Comparison of ENCODE assay signal across 9 cellular contexts in the genomic region with DNA sequence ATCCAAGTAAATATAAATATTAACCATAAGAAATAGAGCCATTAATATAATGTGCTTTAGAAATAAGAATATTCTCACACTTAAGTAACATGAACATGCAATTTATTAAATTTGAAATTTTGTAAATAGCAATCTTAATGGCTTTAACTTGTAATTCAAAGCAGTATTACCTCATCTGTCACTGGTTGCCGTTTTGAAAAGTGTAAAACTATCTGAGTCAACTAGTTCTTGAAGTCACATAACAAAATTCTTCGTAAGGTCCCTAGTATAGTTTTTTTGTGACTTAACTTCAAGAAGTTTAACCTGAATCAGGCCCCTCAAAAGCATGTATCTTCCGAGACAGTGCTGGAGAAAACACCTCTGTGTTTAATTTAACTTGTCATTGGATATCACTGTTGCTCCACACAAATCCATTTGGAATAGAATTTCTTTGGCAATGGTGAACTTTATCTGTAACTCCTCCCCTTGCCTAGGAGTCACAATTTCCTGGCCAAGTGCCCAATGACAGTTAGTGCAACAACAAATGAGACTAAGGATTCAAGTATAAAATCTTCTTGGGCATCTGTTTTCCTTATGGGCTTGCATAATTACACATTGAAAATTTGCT. TPM values are rescaled to one million over a fixed set of nuclear protein-coding genes. Genes with fewer than 3 reads are reported as not detected.
DNase-seq lines count a peak whose midpoint lies in the region; ATAC-seq and TF ChIP-seq lines count a peak whose summit lies in the region.
"Had no signal": no experiment of that assay in that cellular context is flagged by ENCODE, and none has a peak within 500 bp of the region (broad histone marks: within the 10 kb centered on the region; RNA-seq: fewer than 3 reads in every experiment).

No MANE protein-coding gene starts in this region.

- WGBS in body of pancreas, 2 donors = 26 to 31% methylated on average over 3 of the region's 3 CpGs

- peaks cover 0 to 1% of the 10 kb centered on the region in 2 donors for H3K36me3 ChIP-seq in body of pancreas (replicated peaks in 1 of 2; ENCODE audit: insufficient read depth in 1 of 2, low read depth in 2 of 2)
- H3K36me3 ChIP-seq in vagina = peaks cover 0 to 1% of the 10 kb centered on the region in 2 donors

- peaks cover 23% of the 10 kb centered on the region for H3K4me1 ChIP-seq in body of pancreas
- H3K4me1 ChIP-seq in vagina = peaks cover 48% of the 10 kb centered on the region

- peaks cover 8% of the 10 kb centered on the region for H3K4me1 Mint-ChIP-seq in activated naive CD4-positive, alpha-beta T cell treated with anti-CD3 and anti-CD28 coated beads for 36 hours (ENCODE audit: low read depth)
- no peaks in the 10 kb centered on the region for H3K4me1 Mint-ChIP-seq in activated naive CD4-positive, alpha-beta T cell treated with anti-CD3 and anti-CD28 coated beads, Interleukin-2, amount 10 ng/mL, durations not matched to agents 7 days and 5 days

- no peaks in the 10 kb centered on the region for H3K27me3 Mint-ChIP-seq in activated naive CD4-positive, alpha-beta T cell treated with anti-CD3 and anti-CD28 coated beads for 36 hours (ENCODE audit: low read depth)
- no peaks in the 10 kb centered on the region for H3K27me3 Mint-ChIP-seq in activated naive CD4-positive, alpha-beta T cell treated with anti-CD3 and anti-CD28 coated beads, Interleukin-2, amount 10 ng/mL, durations not matched to agents 7 days and 5 days

- H3K27me3 ChIP-seq in body of pancreas (no peaks in the 10 kb centered on the region), vagina (no peaks in the 10 kb centered on the region)

- H3K27ac ChIP-seq in body of pancreas (peak overlapping the region in 3 of 4 donors; percentile 20 to 58 (median 28)), vagina (peak overlapping the region; percentile 1)

- no peaks in the 10 kb centered on the region for H3K9me3 ChIP-seq in body of pancreas
- no peaks in the 10 kb centered on the region for H3K9me3 ChIP-seq in vagina

- peaks cover 5% of the 10 kb centered on the region for H3K36me3 Mint-ChIP-seq in activated naive CD4-positive, alpha-beta T cell treated with anti-CD3 and anti-CD28 coated beads for 36 hours (ENCODE audit: low read depth)
- peaks cover 21% of the 10 kb centered on the region for H3K36me3 Mint-ChIP-seq in activated naive CD4-positive, alpha-beta T cell treated with anti-CD3 and anti-CD28 coated beads, Interleukin-2, amount 10 ng/mL, durations not matched to agents 7 days and 5 days

- H3K9me3 Mint-ChIP-seq in activated naive CD4-positive, alpha-beta T cell treated with anti-CD3 and anti-CD28 coated beads for 36 hours = no peaks in the 10 kb centered on the region
- H3K9me3 Mint-ChIP-seq in activated naive CD4-positive, alpha-beta T cell treated with anti-CD3 and anti-CD28 coated beads, Interleukin-2, amount 10 ng/mL, durations not matched to agents 7 days and 5 days = no peaks in the 10 kb centered on the region
- H3K9me3 Mint-ChIP-seq: T-helper 1 cell treated with Interleukin-12 subunit alpha and Interleukin-12 subunit beta and Interleukin-4 antibody, amounts not matched to agents 30 μg/mL and 1 μg/mL, for 36 hours had no signal

- ATAC-seq in body of pancreas = peak; percentile 75

- no peak for TF ChIP-seq POLR2A in body of pancreas (IDR thresholded peaks at IDR 0.05)
- no peak for TF ChIP-seq POLR2A in vagina (IDR thresholded peaks at IDR 0.05)

- DNase-seq in activated naive CD4-positive, alpha-beta T cell treated with anti-CD3 and anti-CD28 coated beads for 36 hours = peak; percentile 60
- DNase-seq in activated naive CD4-positive, alpha-beta T cell treated with anti-CD3 and anti-CD28 coated beads, Interleukin-2, amount 10 ng/mL, durations not matched to agents 7 days and 5 days = no peak
- DNase-seq in body of pancreas (peak; percentile 70 to 82 (median 80)), left kidney (ENCODE audit: low read depth, low spot score) (peak; percentile 68), vagina (ENCODE audit: extremely low spot score in 2 of 2) (no peak), KG1 (lab: John Stamatoyannopoulos, UW) (no peak), DMS79 (lab: John Stamatoyannopoulos, UW) (no peak)
- DNase-seq in stimulated activated naive CD4-positive, alpha-beta T cell treated with Interleukin-2 at 50 U/mL for 16 hours (lab: John Stamatoyannopoulos, UW) = no peak

- no peak overlapping the region for H3K27ac Mint-ChIP-seq in activated naive CD4-positive, alpha-beta T cell treated with anti-CD3 and anti-CD28 coated beads for 36 hours
- no peak overlapping the region for H3K27ac Mint-ChIP-seq in activated naive CD4-positive, alpha-beta T cell treated with anti-CD3 and anti-CD28 coated beads, Interleukin-2, amount 10 ng/mL, durations not matched to agents 7 days and 5 days
- H3K27ac Mint-ChIP-seq: T-helper 1 cell treated with Interleukin-12 subunit alpha and Interleukin-12 subunit beta and Interleukin-4 antibody, amounts not matched to agents 30 μg/mL and 1 μg/mL, for 36 hours had no signal

- H3K4me3 ChIP-seq in body of pancreas = no peak overlapping the region
- no peak overlapping the region for H3K4me3 ChIP-seq in vagina

- CTCF ChIA-PET in activated naive CD4-positive, alpha-beta T cell treated with anti-CD3 and anti-CD28 coated beads for 36 hours (lab: Charles Lee) = interaction anchor here (1.0 kb wide), 1 partner anchor 14 kb away, joined by 3 read pairs; no protein-coding TSS in a partner anchor
- CTCF ChIA-PET in activated naive CD4-positive, alpha-beta T cell treated with anti-CD3 and anti-CD28 coated beads, Interleukin-2, amount 10 ng/mL, durations not matched to agents 7 days and 5 days (lab: Charles Lee) = no interaction called here

- H3K4me3 Mint-ChIP-seq in activated naive CD4-positive, alpha-beta T cell treated with anti-CD3 and anti-CD28 coated beads for 36 hours = no peak overlapping the region
- H3K4me3 Mint-ChIP-seq in activated naive CD4-positive, alpha-beta T cell treated with anti-CD3 and anti-CD28 coated beads, Interleukin-2, amount 10 ng/mL, durations not matched to agents 7 days and 5 days = no peak overlapping the region
- H3K4me3 Mint-ChIP-seq: T-helper 1 cell treated with Interleukin-12 subunit alpha and Interleukin-12 subunit beta and Interleukin-4 antibody, amounts not matched to agents 30 μg/mL and 1 μg/mL, for 36 hours had no signal

- intact Hi-C loops in activated naive CD4-positive, alpha-beta T cell treated with anti-CD3 and anti-CD28 coated beads for 36 hours (cut with micrococcal nuclease) = loop anchor here (1.0 kb wide), 1 partner anchor 34 kb away; no protein-coding TSS in a partner anchor
- intact Hi-C loops in body of pancreas (cut with DNase I) (no loop called here), vagina (cut with DNase I) (no loop called here)

- TF ChIP-seq CTCF in body of pancreas (IDR thresholded peaks at IDR 0.05) (no peak), vagina (IDR thresholded peaks at IDR 0.05) (no peak)

RNA-seq across cellular contexts. Expression of a gene that starts 47.1 kb away (rescaled TPM):
- 10 to 100 TPM; 39.3 to 44.3 TPM for total RNA-seq in activated naive CD4-positive, alpha-beta T cell treated with anti-CD3 and anti-CD28 coated beads for 36 hours
- total RNA-seq in body of pancreas (10 to 100 TPM; 32.0 to 43.1 TPM), vagina (71.2 TPM)

Comparison
In these comparisons a context has a peak if more than half of its experiments do, and no peak if none do; other contexts are left out.
1. DNase-seq: peak in activated naive CD4-positive, alpha-beta T cell treated with anti-CD3 and anti-CD28 coated beads for 36 hours (single experiment), body of pancreas (4 of 4) and left kidney (single experiment); none in activated naive CD4-positive, alpha-beta T cell treated with anti-CD3 and anti-CD28 coated beads, Interleukin-2, amount 10 ng/mL, durations not matched to agents 7 days and 5 days (single experiment), vagina (0 of 2), stimulated activated naive CD4-positive, alpha-beta T cell treated with Interleukin-2 at 50 U/mL for 16 hours (single experiment), KG1 (single experiment) and DMS79 (single experiment).